In genomic region chr1:239467688-239468087, GRCh38 we compare ENCODE assay signal across 33 cellular contexts.
DNase-seq lines count a peak whose midpoint lies in the region; ATAC-seq, FAIRE-seq and TF ChIP-seq lines count a peak whose summit lies in the region.
"Had no signal": no experiment of that assay in that cellular context is flagged by ENCODE, and none has a peak within 500 bp of the region (broad histone marks: within the 10 kb centered on the region; RNA-seq: fewer than 3 reads in every experiment).

No MANE protein-coding gene starts in this region.

- H3K36me3 ChIP-seq in HepG2 (replicated peaks in 1 of 2; ENCODE audit: control insufficient read depth in 1 of 2, insufficient read depth in 2 of 2, low read length in 2 of 2) (no peaks in the 10 kb centered on the region), right lobe of liver (no peaks in the 10 kb centered on the region), neural cell (ENCODE audit: insufficient read depth, low read length) (no peaks in the 10 kb centered on the region)
- H3K36me3 ChIP-seq: BE2C; BLaER1; BLaER1 treated with 17β-estradiol and CSF1 and Interleukin-3, amounts not matched to agents 10 nM and 100 nM had no signal

- H3K79me2 ChIP-seq in HepG2 (ENCODE audit: insufficient read depth, low read length) (no peaks in the 10 kb centered on the region), neural cell (replicated peaks; ENCODE audit: insufficient read depth, low read length) (no peaks in the 10 kb centered on the region)

- TF ChIP-seq RAD21 in HepG2 (CRISPR knock-in tag; IDR thresholded peaks at IDR 0.05) (no peak), neural cell (conservative IDR thresholded peaks at IDR 0.05) (no peak)

- H3K4me3 ChIP-seq in HepG2 (replicated peaks in 1 of 3; ENCODE audit: insufficient read depth in 1 of 3, low read depth in 2 of 3, low read length in 3 of 3), result no peak overlapping the region
- no peak overlapping the region for H3K4me3 ChIP-seq in right lobe of liver
- no peak overlapping the region for H3K4me3 ChIP-seq in neural cell (ENCODE audit: low read length)
- H3K4me3 ChIP-seq: A549; BLaER1; BLaER1 treated with 17β-estradiol and CSF1 and Interleukin-3, amounts not matched to agents 10 nM and 100 nM had no signal

- BruUV-seq in HepG2 (replicated peaks; lab: Mats Ljungman, UMichigan), result no TSS peak

- POLR2A ChIA-PET in HepG2 (lab: Yijun Ruan, JAX), result no interaction called here

- CTCF ChIA-PET in HepG2 (lab: Yijun Ruan, JAX; ENCODE audit: low intra/inter-chr PET ratio, low total read pairs), result no interaction called here

- no peak for TF ChIP-seq POLR2A in HepG2 (IDR thresholded peaks at IDR 0.05; ENCODE audit: insufficient read depth in 1 of 2, low read depth in 2 of 2, low read length in 2 of 2)
- no peak for TF ChIP-seq POLR2A in right lobe of liver (IDR thresholded peaks at IDR 0.05)

- H3K9ac ChIP-seq in HepG2 (ENCODE audit: insufficient read depth, low read depth, low read length), result no peak overlapping the region
- no peak overlapping the region for H3K9ac ChIP-seq in neural cell (ENCODE audit: low read length)
- H3K9ac ChIP-seq: BLaER1; BLaER1 treated with 17β-estradiol and CSF1 and Interleukin-3, amounts not matched to agents 10 nM and 100 nM had no signal

- TF ChIP-seq CTCF in HepG2 (CRISPR knock-in tag; IDR thresholded peaks at IDR 0.05) (no peak), right lobe of liver (IDR thresholded peaks at IDR 0.05) (no peak), neural cell (IDR thresholded peaks at IDR 0.05; ENCODE audit: poor library complexity, severe bottlenecking) (no peak)

- no peaks in the 10 kb centered on the region for H3F3A ChIP-seq in neural cell (ENCODE audit: insufficient read depth, low read length, poor library complexity, severe bottlenecking)

- no peaks in the 10 kb centered on the region for H3K9me2 ChIP-seq in neural cell (ENCODE audit: insufficient read depth, low read length)

- ATAC-seq in HepG2 (no peak), right lobe of liver (no peak)
- ATAC-seq: A549; CD8-positive, alpha-beta T cell had no signal

- no peaks in the 10 kb centered on the region for H4K20me1 ChIP-seq in HepG2 (ENCODE audit: insufficient read depth, low read length)
- no peaks in the 10 kb centered on the region for H4K20me1 ChIP-seq in neural cell (ENCODE audit: insufficient read depth)
- H4K20me1 ChIP-seq: BLaER1; BLaER1 treated with 17β-estradiol and CSF1 and Interleukin-3, amounts not matched to agents 10 nM and 100 nM had no signal

- WGBS in HepG2 (ENCODE audit: low lambda C conversion rate), result 0% methylated on average over 2 of the region's 2 CpGs
- 23% methylated on average over 2 of the region's 2 CpGs for WGBS in right lobe of liver (ENCODE audit: insufficient coverage, low coverage, low lambda C conversion rate, missing lambda C conversion rate)

- FAIRE-seq in HepG2 (lab: Jason Lieb, UNC), result no peak
- FAIRE-seq: A204.1, A549, D721Med had no signal

- H2AFZ ChIP-seq in HepG2 (ENCODE audit: low read length) (no peak overlapping the region), neural cell (ENCODE audit: low read depth, low read length) (no peak overlapping the region)

- in situ Hi-C loops in HepG2 (cut with HindIII; ENCODE audit: extremely low pct_ligation_motif_present, low pct_unique_long_range_greater_than_20kb), result no loop called here

- H3K27me3 ChIP-seq in HepG2 (ENCODE audit: control insufficient read depth in 1 of 2, insufficient read depth in 2 of 2, low read length in 2 of 2) (no peaks in the 10 kb centered on the region), right lobe of liver (no peaks in the 10 kb centered on the region), neural cell (ENCODE audit: insufficient read depth, low read depth, low read length) (no peaks in the 10 kb centered on the region)
- H3K27me3 ChIP-seq: BE2C; BLaER1; BLaER1 treated with 17β-estradiol and CSF1 and Interleukin-3, amounts not matched to agents 10 nM and 100 nM had no signal

- H3K4me1 ChIP-seq in HepG2 (ENCODE audit: insufficient read depth, low read length) (no peaks in the 10 kb centered on the region), right lobe of liver (no peaks in the 10 kb centered on the region)
- H3K4me1 ChIP-seq: A549; BE2C; BLaER1; BLaER1 treated with 17β-estradiol and CSF1 and Interleukin-3, amounts not matched to agents 10 nM and 100 nM; Caco-2 had no signal

- TF ChIP-seq EP300 in HepG2 (IDR thresholded peaks at IDR 0.05; ENCODE audit: low read depth in 2 of 2, low read length in 2 of 2) (no peak), HepG2 (CRISPR knock-in tag; IDR thresholded peaks at IDR 0.05; ENCODE audit: borderline replicate concordance) (no peak), neural cell (conservative IDR thresholded peaks at IDR 0.05; ENCODE audit: poor library complexity, severe bottlenecking) (peak; percentile 51)

- H3K27ac ChIP-seq in HepG2 (ENCODE audit: extremely low read length, insufficient read depth, low read length) (no peak overlapping the region), right lobe of liver (no peak overlapping the region), neural cell (ENCODE audit: low read length) (no peak overlapping the region)
- H3K27ac ChIP-seq: 22Rv1; A549; BLaER1; BLaER1 treated with 17β-estradiol and CSF1 and Interleukin-3, amounts not matched to agents 10 nM and 100 nM; C4-2B had no signal

- intact Hi-C loops in HepG2 (cut with micrococcal nuclease; ENCODE audit: unreplicated experiment), result no loop called here
- intact Hi-C loops in right lobe of liver (cut with DNase I), result no loop called here

- DNase-seq in HepG2 (ENCODE audit: low spot score) (no peak), right lobe of liver (no peak), putamen (ENCODE audit: low spot score) (peak; percentile 17)
- DNase-seq in stimulated activated CD8-positive, alpha-beta memory T cell treated with anti-CD3 and anti-CD28 coated beads, Interleukin-4, amount 100 ng/mL, for 48 hours, result no peak
- no peak for DNase-seq in activated T-cell treated with anti-CD3 and anti-CD28 coated beads, Interleukin-2, amount 50 U/mL, for 48 hours
- DNase-seq: 8988T; ACHN; AML-193; BE2C; C1 segment of cervical spinal cord; Caco-2; Calu3; CD4-positive, alpha-beta memory T cell; CD4-positive, alpha-beta T cell; CD4-positive, CD25-positive, alpha-beta regulatory T cell; CD8-positive, alpha-beta memory T cell; CD8-positive, alpha-beta T cell; COR-L47; DMS 273 treated with DMSO at 0.1 percent for 48 hours; DMS153; DMS53; DMS79; DMS79 treated with DMSO at 0.1 percent for 48 hours; DND-41; EL had no signal

- peaks cover 68% of the 10 kb centered on the region for H3K9me3 ChIP-seq in HepG2 (ENCODE audit: low read length)
- H3K9me3 ChIP-seq in right lobe of liver, result no peaks in the 10 kb centered on the region
- no peaks in the 10 kb centered on the region for H3K9me3 ChIP-seq in neural cell (ENCODE audit: low read length)
- H3K9me3 ChIP-seq: A549; BE2C; BLaER1; BLaER1 treated with 17β-estradiol and CSF1 and Interleukin-3, amounts not matched to agents 10 nM and 100 nM; Caco-2 had no signal

- H3K4me2 ChIP-seq in HepG2 (ENCODE audit: low read depth, low read length) (no peak overlapping the region), neural cell (ENCODE audit: low read length) (peak overlapping the region; percentile 1)
- H3K4me2 ChIP-seq: A549; BLaER1; BLaER1 treated with 17β-estradiol and CSF1 and Interleukin-3, amounts not matched to agents 10 nM and 100 nM had no signal

TF ChIP-seq in HepG2, 621 proteins besides CTCF, POLR2A, EP300 and RAD21:
- TF ChIP-seq, protein P1, sequence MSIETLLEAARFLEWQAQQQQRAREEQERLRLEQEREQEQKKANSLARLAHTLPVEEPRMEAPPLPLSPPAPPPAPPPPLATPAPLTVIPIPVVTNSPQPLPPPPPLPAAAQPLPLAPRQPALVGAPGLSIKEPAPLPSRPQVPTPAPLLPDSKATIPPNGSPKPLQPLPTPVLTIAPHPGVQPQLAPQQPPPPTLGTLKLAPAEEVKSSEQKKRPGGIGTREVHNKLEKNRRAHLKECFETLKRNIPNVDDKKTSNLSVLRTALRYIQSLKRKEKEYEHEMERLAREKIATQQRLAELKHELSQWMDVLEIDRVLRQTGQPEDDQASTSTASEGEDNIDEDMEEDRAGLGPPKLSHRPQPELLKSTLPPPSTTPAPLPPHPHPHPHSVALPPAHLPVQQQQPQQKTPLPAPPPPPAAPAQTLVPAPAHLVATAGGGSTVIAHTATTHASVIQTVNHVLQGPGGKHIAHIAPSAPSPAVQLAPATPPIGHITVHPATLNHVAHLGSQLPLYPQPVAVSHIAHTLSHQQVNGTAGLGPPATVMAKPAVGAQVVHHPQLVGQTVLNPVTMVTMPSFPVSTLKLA (IDR thresholded peaks at IDR 0.05), result peak; percentile 44
- no peak for TF ChIP-seq ELF4 (CRISPR knock-in tag; IDR thresholded peaks at IDR 0.05; ENCODE audit: borderline replicate concordance)

TF ChIP-seq in neural cell, 6 proteins besides CTCF, POLR2A, EP300 and RAD21 (continues in another document):
- no peak for TF ChIP-seq TAF1 (IDR thresholded peaks at IDR 0.05; ENCODE audit: low read depth)
- TF ChIP-seq MXI1 (conservative IDR thresholded peaks at IDR 0.05; ENCODE audit: poor library complexity, severe bottlenecking), result no peak
- TF ChIP-seq POLR2AphosphoS5 (IDR thresholded peaks at IDR 0.05), result peak; percentile 14
- peak; percentile 96 for TF ChIP-seq REST (IDR thresholded peaks at IDR 0.05; ENCODE audit: borderline replicate concordance)
- no peak for TF ChIP-seq SMC3 (conservative IDR thresholded peaks at IDR 0.05; ENCODE audit: poor library complexity)
